ENCODE assay signal across 21 cellular contexts in the genomic region with DNA sequence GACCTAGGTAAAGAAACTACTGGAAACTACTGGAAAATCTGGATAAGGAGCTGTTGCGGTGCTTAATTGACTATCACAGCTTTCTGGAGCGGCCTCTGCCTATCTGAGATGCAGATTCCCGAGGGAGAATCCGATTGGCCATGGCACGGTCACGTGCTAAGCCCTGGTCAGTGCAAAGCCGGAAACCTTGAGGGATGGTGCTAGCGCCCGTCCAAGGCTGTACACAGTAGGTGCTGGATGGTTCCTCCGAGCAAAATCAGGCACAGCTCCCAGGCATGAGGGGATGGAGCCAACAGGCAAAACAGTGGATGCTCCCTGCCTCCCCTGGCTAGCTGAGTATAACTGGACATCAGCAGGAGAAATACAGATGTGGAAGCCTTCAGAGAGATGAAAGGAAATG.
DNase-seq lines count a peak whose midpoint lies in the region; ATAC-seq and TF ChIP-seq lines count a peak whose summit lies in the region.
"Had no signal": no experiment of that assay in that cellular context is flagged by ENCODE, and none has a peak within 500 bp of the region (broad histone marks: within the 10 kb centered on the region; RNA-seq: fewer than 3 reads in every experiment).

No MANE protein-coding gene starts in this region.

- H3K27ac ChIP-seq in A673 (ENCODE audit: low read depth, low read length, poor library complexity, severe bottlenecking) = peak overlapping the region; percentile 100
- H3K27ac ChIP-seq: Peyer's patch, suprapubic skin had no signal

- TF ChIP-seq CTCF in A673 (conservative IDR thresholded peaks at IDR 0.05; ENCODE audit: low read depth, low read length) (no peak), Calu3 (IDR thresholded peaks at IDR 0.05; ENCODE audit: unreplicated experiment) (no peak)

- peak; percentile 77 for DNase-seq in A673 (ENCODE audit: low spot score)
- peak; percentile 77 for DNase-seq in left cardiac atrium
- DNase-seq in retina = peak; percentile 32
- no peak for DNase-seq in Calu3
- DNase-seq: activated CD4-positive, alpha-beta T cell treated with anti-CD3 and anti-CD28 coated beads, Interleukin-2, amount 10 ng/mL, durations not matched to agents 24 days and 14 days; activated CD8-positive, alpha-beta memory T cell treated with anti-CD3 and anti-CD28 coated beads, Interleukin-2, amount 50 U/mL, for 48 hours; anterior cingulate cortex; cerebellar nuclear complex; effector memory CD4-positive, alpha-beta T cell; hippocampal formation; NCI-H1694 treated with DMSO at 0.1 percent for 48 hours; NCI-H345; nucleus accumbens; Peyer's patch; stimulated activated CD4-positive, alpha-beta T cell treated with anti-CD3 and anti-CD28 coated beads, Interleukin-4, amount 100 ng/mL, for 1 hour had no signal

- peaks cover 6% of the 10 kb centered on the region for H3K9me3 ChIP-seq in A673 (ENCODE audit: low read depth, low read length, poor library complexity, severe bottlenecking)
- H3K9me3 ChIP-seq: suprapubic skin had no signal

- peaks cover 5% of the 10 kb centered on the region for H3K4me1 Mint-ChIP-seq in activated T-helper 17 cell treated with anti-CD3 and anti-CD28 coated beads, Interleukin-2, amount 50 U/mL, for 72 hours
- H3K4me1 Mint-ChIP-seq in Calu3 (ENCODE audit: low read depth, unreplicated experiment) = peaks cover 19% of the 10 kb centered on the region
- H3K4me1 Mint-ChIP-seq: activated CD4-positive, alpha-beta T cell treated with anti-CD3 and anti-CD28 coated beads, Interleukin-2, amount 10 ng/mL, durations not matched to agents 24 days and 14 days had no signal

- TSS peak; percentile 79 for BruUV-seq in A673 (replicated peaks; lab: Mats Ljungman, UMichigan)
- BruUV-seq in Calu3 (replicated peaks; lab: Mats Ljungman, UMichigan) = no TSS peak

- H3K27ac Mint-ChIP-seq in activated T-helper 17 cell treated with anti-CD3 and anti-CD28 coated beads, Interleukin-2, amount 50 U/mL, for 72 hours = peak overlapping the region; percentile 16
- H3K27ac Mint-ChIP-seq in Calu3 (ENCODE audit: unreplicated experiment) = no peak overlapping the region
- H3K27ac Mint-ChIP-seq: activated CD4-positive, alpha-beta T cell treated with anti-CD3 and anti-CD28 coated beads, Interleukin-2, amount 10 ng/mL, durations not matched to agents 24 days and 14 days had no signal

- H3K36me3 ChIP-seq in A673 (ENCODE audit: insufficient read depth, low read length, poor library complexity, severe bottlenecking) = no peaks in the 10 kb centered on the region
- H3K36me3 ChIP-seq: Peyer's patch, suprapubic skin had no signal

- POLR2A ChIA-PET in A673 (lab: Charles Lee; ENCODE audit: low non-redundant PET) = interaction anchor here (0.6 to 1.4 kb wide), 6 partner anchors 53 to 419 kb away, joined by 3 to 25 read pairs (median 9); no protein-coding TSS in a partner anchor

- intact Hi-C loops in A673 (cut with micrococcal nuclease; ENCODE audit: unreplicated experiment) = loop anchor here (2.0 to 5.0 kb wide), 2 partner anchors 108 to 1290 kb away; no protein-coding TSS in a partner anchor
- intact Hi-C loops in left cardiac atrium (cut with DNase I) = no loop called here
- intact Hi-C loops in Calu3 (cut with micrococcal nuclease; ENCODE audit: unreplicated experiment) = no loop called here

- H3K27me3 Mint-ChIP-seq in activated T-helper 17 cell treated with anti-CD3 and anti-CD28 coated beads, Interleukin-2, amount 50 U/mL, for 72 hours = peaks cover 8% of the 10 kb centered on the region
- H3K27me3 Mint-ChIP-seq in Calu3 (ENCODE audit: unreplicated experiment) = no peaks in the 10 kb centered on the region

- CTCF ChIA-PET in A673 (lab: Charles Lee) = interaction anchor here (0.7 to 2.1 kb wide), 7 partner anchors 116 to 418 kb away, joined by 3 to 15 read pairs (median 10); a partner anchor contains a TSS
- CTCF ChIA-PET in Calu3 (lab: Charles Lee) = interaction anchor here (1.0 kb wide), 1 partner anchor 26 kb away, joined by 3 read pairs; no protein-coding TSS in a partner anchor

- no peak overlapping the region for H3K4me3 Mint-ChIP-seq in activated T-helper 17 cell treated with anti-CD3 and anti-CD28 coated beads, Interleukin-2, amount 50 U/mL, for 72 hours
- no peak overlapping the region for H3K4me3 Mint-ChIP-seq in Calu3 (ENCODE audit: low read depth, unreplicated experiment)
- H3K4me3 Mint-ChIP-seq: activated CD4-positive, alpha-beta T cell treated with anti-CD3 and anti-CD28 coated beads, Interleukin-2, amount 10 ng/mL, durations not matched to agents 24 days and 14 days had no signal

- H3K27me3 ChIP-seq in A673 (replicated peaks; ENCODE audit: insufficient read depth, low read depth, low read length, poor library complexity) = no peaks in the 10 kb centered on the region
- H3K27me3 ChIP-seq: Peyer's patch, suprapubic skin had no signal

- H3K36me3 Mint-ChIP-seq in activated T-helper 17 cell treated with anti-CD3 and anti-CD28 coated beads, Interleukin-2, amount 50 U/mL, for 72 hours (ENCODE audit: low read depth) = no peaks in the 10 kb centered on the region
- H3K36me3 Mint-ChIP-seq in Calu3 (ENCODE audit: insufficient read depth, unreplicated experiment) = no peaks in the 10 kb centered on the region

- H3K4me3 ChIP-seq in A673 (ENCODE audit: low read depth, low read length, poor library complexity, severe bottlenecking) = no peak overlapping the region
- H3K4me3 ChIP-seq: Peyer's patch, skin epidermis, suprapubic skin had no signal

- H3K4me1 ChIP-seq in A673 (ENCODE audit: insufficient read depth, low read length, poor library complexity, severe bottlenecking) = peaks cover 76% of the 10 kb centered on the region
- H3K4me1 ChIP-seq: Peyer's patch had no signal

- no peak for ATAC-seq in activated T-helper 17 cell treated with anti-CD3 and anti-CD28 coated beads, Interleukin-2, amount 50 U/mL, for 72 hours (replicated peaks)
- ATAC-seq in left cardiac atrium (peak; percentile 86 to 89), HG03159 (IDR thresholded peaks at IDR 0.05; ENCODE audit: unreplicated experiment) (no peak), HG02885 (IDR thresholded peaks at IDR 0.05; ENCODE audit: poor library complexity, unreplicated experiment) (no peak), GM21717 (IDR thresholded peaks at IDR 0.05; ENCODE audit: unreplicated experiment) (no peak)

- H3K9me3 Mint-ChIP-seq in activated T-helper 17 cell treated with anti-CD3 and anti-CD28 coated beads, Interleukin-2, amount 50 U/mL, for 72 hours = no peaks in the 10 kb centered on the region
- H3K9me3 Mint-ChIP-seq in Calu3 (ENCODE audit: low read depth, unreplicated experiment) = peaks cover 2% of the 10 kb centered on the region

Comparison
In these comparisons a context has a peak if more than half of its experiments do, and no peak if none do; other contexts are left out.
1. ATAC-seq: peak in left cardiac atrium (2 of 2); none in activated T-helper 17 cell treated with anti-CD3 and anti-CD28 coated beads, Interleukin-2, amount 50 U/mL, for 72 hours (single experiment), HG03159 (single experiment), HG02885 (single experiment) and GM21717 (single experiment).